In genomic region chr15:57201578-57201977, GRCh38 we compare ENCODE assay signal across 26 cellular contexts.
"Had no signal": no experiment of that assay in that cellular context is flagged by ENCODE, and none has a peak within 500 bp of the region (broad histone marks: within the 10 kb centered on the region; RNA-seq: fewer than 3 reads in every experiment).

No MANE protein-coding gene starts in this region.

- H3K4me3 Mint-ChIP-seq: activated T-cell treated with anti-CD3 and anti-CD28 coated beads, Interleukin-2, amount 50 U/mL, for 24 hours; stimulated activated memory B cell treated with anti-CD40 and anti-IgM and Interleukin-4, amounts not matched to agents 10 μg/mL and 1 μg/mL and 100 μg/mL, for 72 hours; stimulated activated naive CD8-positive, alpha-beta T cell treated with anti-CD3 and anti-CD28 coated beads, Interleukin-15, amount 100 ng/mL, for 72 hours had no signal

- H3K27me3 Mint-ChIP-seq: activated T-cell treated with anti-CD3 and anti-CD28 coated beads, Interleukin-2, amount 50 U/mL, for 24 hours; stimulated activated memory B cell treated with anti-CD40 and anti-IgM and Interleukin-4, amounts not matched to agents 10 μg/mL and 1 μg/mL and 100 μg/mL, for 72 hours; stimulated activated naive CD8-positive, alpha-beta T cell treated with anti-CD3 and anti-CD28 coated beads, Interleukin-15, amount 100 ng/mL, for 72 hours had no signal

- H3K27ac ChIP-seq: breast epithelium, pancreas, prostate gland, skin epidermis, thyroid gland, upper lobe of right lung had no signal

- H3K4me3 ChIP-seq: breast epithelium, pancreas, prostate gland, skin epidermis, thyroid gland, upper lobe of right lung had no signal

- H3K27me3 ChIP-seq: breast epithelium, pancreas, thyroid gland, upper lobe of right lung had no signal

- DNase-seq: activated CD4-positive, alpha-beta T cell treated with anti-CD3 and anti-CD28 coated beads for 4 hours; activated CD4-positive, alpha-beta T cell treated with anti-CD3 and anti-CD28 coated beads, Interleukin-2, amount 50 U/mL, for 48 hours; activated CD8-positive, alpha-beta memory T cell treated with anti-CD3 and anti-CD28 coated beads, Interleukin-2, amount 50 U/mL, for 48 hours; activated gamma-delta T cell treated with Interleukin-2 at 50 U/mL for 16 hours; activated naive CD4-positive, alpha-beta T cell treated with anti-CD3 and anti-CD28 coated beads, Interleukin-2, amount 50 U/mL, for 16 hours; activated T-cell treated with anti-CD3 and anti-CD28 coated beads, Interleukin-2, amount 50 U/mL, for 24 hours; central memory CD4-positive, alpha-beta T cell; dermis blood vessel endothelial cell; effector CD4-positive, alpha-beta T cell; kidney; nucleus accumbens; pancreas; retina; stimulated activated CD4-positive, alpha-beta T cell treated with anti-CD3 and anti-CD28 coated beads, Interleukin-4, amount 100 ng/mL, for 4 hours; stimulated activated CD8-positive, alpha-beta memory T cell treated with anti-CD3 and anti-CD28 coated beads, Interleukin-4, amount 100 ng/mL, for 48 hours; stimulated activated naive CD8-positive, alpha-beta T cell treated with anti-CD3 and anti-CD28 coated beads, Interleukin-15, amount 100 ng/mL, for 72 hours; substantia nigra; T-helper 1 cell; thyroid gland; upper lobe of right lung had no signal

- H3K9me3 Mint-ChIP-seq: activated T-cell treated with anti-CD3 and anti-CD28 coated beads, Interleukin-2, amount 50 U/mL, for 24 hours; stimulated activated memory B cell treated with anti-CD40 and anti-IgM and Interleukin-4, amounts not matched to agents 10 μg/mL and 1 μg/mL and 100 μg/mL, for 72 hours; stimulated activated naive CD8-positive, alpha-beta T cell treated with anti-CD3 and anti-CD28 coated beads, Interleukin-15, amount 100 ng/mL, for 72 hours had no signal

- FAIRE-seq: frontal cortex, kidney had no signal

- H3K36me3 ChIP-seq: breast epithelium, pancreas, prostate gland, thyroid gland, upper lobe of right lung had no signal

- ATAC-seq: pancreas; sciatic nerve; stimulated activated memory B cell treated with anti-CD40 and anti-IgM and Interleukin-4, amounts not matched to agents 10 μg/mL and 1 μg/mL and 100 μg/mL, for 72 hours; stimulated activated naive CD8-positive, alpha-beta T cell treated with anti-CD3 and anti-CD28 coated beads, Interleukin-15, amount 100 ng/mL, for 72 hours; upper lobe of right lung had no signal

- H3K4me1 Mint-ChIP-seq: stimulated activated memory B cell treated with anti-CD40 and anti-IgM and Interleukin-4, amounts not matched to agents 10 μg/mL and 1 μg/mL and 100 μg/mL, for 72 hours had no signal

- H3K9me3 ChIP-seq: breast epithelium, pancreas, prostate gland, thyroid gland, upper lobe of right lung had no signal

- H3K27ac Mint-ChIP-seq: activated T-cell treated with anti-CD3 and anti-CD28 coated beads, Interleukin-2, amount 50 U/mL, for 24 hours; stimulated activated memory B cell treated with anti-CD40 and anti-IgM and Interleukin-4, amounts not matched to agents 10 μg/mL and 1 μg/mL and 100 μg/mL, for 72 hours; stimulated activated naive CD8-positive, alpha-beta T cell treated with anti-CD3 and anti-CD28 coated beads, Interleukin-15, amount 100 ng/mL, for 72 hours had no signal
